In genomic region chr20:33843854-33844253, GRCh38 we compare ENCODE assay signal across 8 cellular contexts. TPM values are rescaled to one million over a fixed set of nuclear protein-coding genes. Genes with fewer than 3 reads are reported as not detected.
DNase-seq lines count a peak whose midpoint lies in the region; ATAC-seq, FAIRE-seq and TF ChIP-seq lines count a peak whose summit lies in the region.

No MANE protein-coding gene starts in this region.

- peaks cover 100% of the 10 kb centered on the region for H4K20me1 ChIP-seq in BLaER1
- peaks cover 19% of the 10 kb centered on the region for H4K20me1 ChIP-seq in endothelial cell of umbilical vein (replicated peaks; ENCODE audit: control insufficient read depth, extremely low read depth, insufficient read depth, low read length)

- intact Hi-C loops in endothelial cell of umbilical vein (cut with micrococcal nuclease): no loop called here
- intact Hi-C loops in activated T-helper 1 cell treated with anti-CD3 and anti-CD28 coated beads, Interleukin-12 subunit alpha, Interleukin-12 subunit beta, Interleukin-2, Interleukin-4 antibody, amounts not matched to agents 30 ng/mL and 10 ng/mL and 1 ng/mL, durations not matched to agents 14 hours and 24 hours and 36 hours (cut with micrococcal nuclease): no loop called here

- H3K4me1 ChIP-seq in BLaER1 (peaks cover 50% of the 10 kb centered on the region), endothelial cell of umbilical vein (ENCODE audit: control insufficient read depth, extremely low read depth, insufficient read depth, low read length) (peaks cover 17% of the 10 kb centered on the region)

- no peak for TF ChIP-seq POLR2A in endothelial cell of umbilical vein (IDR thresholded peaks at IDR 0.05; ENCODE audit: low read depth, low read length)

- H3K27ac ChIP-seq in BLaER1: no peak overlapping the region
- H3K27ac ChIP-seq in endothelial cell of umbilical vein (ENCODE audit: insufficient read depth, low read depth, low read length): no peak overlapping the region

- H3K9me3 Mint-ChIP-seq in activated T-helper 1 cell treated with anti-CD3 and anti-CD28 coated beads, Interleukin-12 subunit alpha, Interleukin-12 subunit beta, Interleukin-2, Interleukin-4 antibody, amounts not matched to agents 30 ng/mL and 10 ng/mL and 1 ng/mL, durations not matched to agents 14 hours and 24 hours and 36 hours: no peaks in the 10 kb centered on the region

- H3K4me3 ChIP-seq in BLaER1 (no peak overlapping the region), endothelial cell of umbilical vein (replicated peaks in 1 of 3; ENCODE audit: insufficient read depth in 1 of 3, low read depth in 1 of 3, low read length in 3 of 3) (no peak overlapping the region)

- H3K79me2 ChIP-seq in endothelial cell of umbilical vein (ENCODE audit: control insufficient read depth, insufficient read depth, low read length): peaks cover 99% of the 10 kb centered on the region

- H3K36me3 Mint-ChIP-seq in activated T-helper 1 cell treated with anti-CD3 and anti-CD28 coated beads, Interleukin-12 subunit alpha, Interleukin-12 subunit beta, Interleukin-2, Interleukin-4 antibody, amounts not matched to agents 30 ng/mL and 10 ng/mL and 1 ng/mL, durations not matched to agents 14 hours and 24 hours and 36 hours (ENCODE audit: low read depth): peaks cover 15% of the 10 kb centered on the region

- ATAC-seq in GM19025 (IDR thresholded peaks at IDR 0.05; ENCODE audit: low read depth, unreplicated experiment): peak; percentile 80

- FAIRE-seq in endothelial cell of umbilical vein (lab: Jason Lieb, UNC): peak; percentile 46

- no peaks in the 10 kb centered on the region for H3K9me1 ChIP-seq in endothelial cell of umbilical vein (replicated peaks; ENCODE audit: control insufficient read depth, extremely low read depth, insufficient read depth, low read length)

- no peak for TF ChIP-seq CTCF in endothelial cell of umbilical vein (IDR thresholded peaks at IDR 0.05; ENCODE audit: extremely low read depth in 1 of 2, insufficient read depth in 1 of 2, low read depth in 1 of 2, low read length in 2 of 2)

- H3K9me3 ChIP-seq in BLaER1 (no peaks in the 10 kb centered on the region), endothelial cell of umbilical vein (replicated peaks; ENCODE audit: control insufficient read depth, insufficient read depth, low read length) (no peaks in the 10 kb centered on the region)

- H3K36me3 ChIP-seq in BLaER1 (peaks cover 23% of the 10 kb centered on the region), endothelial cell of umbilical vein (ENCODE audit: control insufficient read depth in 2 of 2, extremely low read depth in 1 of 2, insufficient read depth in 2 of 2, low read length in 2 of 2) (peaks cover 2 to 3% of the 10 kb centered on the region in 2 experiments)

- POLR2A ChIA-PET in endothelial cell of umbilical vein (lab: Charles Lee): no interaction called here

- H3K27me3 ChIP-seq in BLaER1 (no peaks in the 10 kb centered on the region), endothelial cell of umbilical vein (ENCODE audit: control insufficient read depth in 2 of 2, insufficient read depth in 2 of 2, low read length in 2 of 2) (no peaks in the 10 kb centered on the region)

- H3K4me1 Mint-ChIP-seq in activated T-helper 1 cell treated with anti-CD3 and anti-CD28 coated beads, Interleukin-12 subunit alpha, Interleukin-12 subunit beta, Interleukin-2, Interleukin-4 antibody, amounts not matched to agents 30 ng/mL and 10 ng/mL and 1 ng/mL, durations not matched to agents 14 hours and 24 hours and 36 hours (ENCODE audit: low read depth): peaks cover 81% of the 10 kb centered on the region

- dilution Hi-C loops in endothelial cell of umbilical vein (cut with MboI; ENCODE audit: extremely low pct_ligation_motif_present, low sequenced_read_pairs): no loop called here

- H3K27me3 Mint-ChIP-seq in activated T-helper 1 cell treated with anti-CD3 and anti-CD28 coated beads, Interleukin-12 subunit alpha, Interleukin-12 subunit beta, Interleukin-2, Interleukin-4 antibody, amounts not matched to agents 30 ng/mL and 10 ng/mL and 1 ng/mL, durations not matched to agents 14 hours and 24 hours and 36 hours (ENCODE audit: insufficient read depth): no peaks in the 10 kb centered on the region

- H3K4me3 Mint-ChIP-seq in activated T-helper 1 cell treated with anti-CD3 and anti-CD28 coated beads, Interleukin-12 subunit alpha, Interleukin-12 subunit beta, Interleukin-2, Interleukin-4 antibody, amounts not matched to agents 30 ng/mL and 10 ng/mL and 1 ng/mL, durations not matched to agents 14 hours and 24 hours and 36 hours: no peak overlapping the region

- peak; percentile 45 for DNase-seq in NCI-H146 (lab: John Stamatoyannopoulos, UW)
- DNase-seq in endothelial cell of umbilical vein (ENCODE audit: low read depth, low spot score): no peak
- no peak for DNase-seq in HUDEP-2 (lab: John Stamatoyannopoulos, UW; ENCODE audit: unreplicated experiment in 76 of 76)
- no peak for DNase-seq in SHP77 treated with DMSO at 0.1 percent for 48 hours (lab: John Stamatoyannopoulos, UW)
- DNase-seq in activated T-helper 1 cell treated with anti-CD3 and anti-CD28 coated beads, Interleukin-12 subunit alpha, Interleukin-12 subunit beta, Interleukin-2, Interleukin-4 antibody, amounts not matched to agents 30 ng/mL and 10 ng/mL and 1 ng/mL, durations not matched to agents 14 hours and 24 hours and 36 hours (ENCODE audit: low spot score): no peak
- no peak for DNase-seq in hepatic stellate cell (ENCODE audit: low spot score)

- H3K4me2 ChIP-seq in BLaER1 (peak overlapping the region; percentile 14; the same call in 1 of the 2 replicates), endothelial cell of umbilical vein (ENCODE audit: insufficient read depth, low read length) (no peak overlapping the region)

- H3K27ac Mint-ChIP-seq in activated T-helper 1 cell treated with anti-CD3 and anti-CD28 coated beads, Interleukin-12 subunit alpha, Interleukin-12 subunit beta, Interleukin-2, Interleukin-4 antibody, amounts not matched to agents 30 ng/mL and 10 ng/mL and 1 ng/mL, durations not matched to agents 14 hours and 24 hours and 36 hours: no peak overlapping the region

- CTCF ChIA-PET in endothelial cell of umbilical vein (lab: Charles Lee): no interaction called here

- BruUV-seq in endothelial cell of umbilical vein (replicated peaks; lab: Mats Ljungman, UMichigan): no TSS peak

- H2AFZ ChIP-seq in endothelial cell of umbilical vein (ENCODE audit: low read depth, low read length): no peak overlapping the region

- H3K9ac ChIP-seq in BLaER1: no peak overlapping the region
- no peak overlapping the region for H3K9ac ChIP-seq in endothelial cell of umbilical vein (replicated peaks; ENCODE audit: extremely low read depth, insufficient read depth, low read length)

TF ChIP-seq in endothelial cell of umbilical vein, 7 proteins besides CTCF, POLR2A, EP300 and RAD21:
- TF ChIP-seq POLR2AphosphoS5 (IDR thresholded peaks at IDR 0.05; ENCODE audit: insufficient read depth, low read depth, low read length) (no peak), GATA2 (IDR thresholded peaks at IDR 0.05; ENCODE audit: insufficient read depth, insufficient read length, low read depth, low read length) (peak; percentile 68), MYC (IDR thresholded peaks at IDR 0.05; ENCODE audit: low read depth, low read length) (no peak)

RNA-seq across cellular contexts. Expression of gene CHMP4B, which starts 32.7 kb away (rescaled TPM):
- total RNA-seq in endothelial cell of umbilical vein: 105 and 112 TPM in 2 replicates
- polyA plus RNA-seq in endothelial cell of umbilical vein: 54.5 and 64.7 TPM in 2 replicates
- 101 and 112 TPM in 2 replicates for polyA plus RNA-seq in endothelial cell of umbilical vein (2011; cell fraction: cytosol; rRNA removed)
- 35.3 and 45.4 TPM in 2 replicates for polyA plus RNA-seq in endothelial cell of umbilical vein (2011; cell fraction: nucleus; rRNA removed)
- polyA plus RNA-seq in endothelial cell of umbilical vein (2012): 133 and 157 TPM in 2 replicates
- 22.3 and 26.0 TPM in 2 replicates for polyA minus RNA-seq in endothelial cell of umbilical vein
- 35.3 TPM for polyA minus RNA-seq in endothelial cell of umbilical vein (2011; cell fraction: cytosol; rRNA and poly(A)+ RNA removed)
- 10.4 and 11.2 TPM in 2 replicates for polyA minus RNA-seq in endothelial cell of umbilical vein (2011; cell fraction: nucleus; rRNA and poly(A)+ RNA removed)
- total RNA-seq in activated T-helper 1 cell treated with anti-CD3 and anti-CD28 coated beads, Interleukin-12 subunit alpha, Interleukin-12 subunit beta, Interleukin-2, Interleukin-4 antibody, amounts not matched to agents 30 ng/mL and 10 ng/mL and 1 ng/mL, durations not matched to agents 14 hours and 24 hours and 36 hours: 94.5 and 96.4 TPM in 2 replicates
